Comparison of ENCODE assay signal across 1 cellular context in genomic region chr16:87461466-87461975, GRCh38.
TF ChIP-seq lines count a peak whose summit lies in the region.

No MANE protein-coding gene starts in this region.

TF ChIP-seq in GM23338, 12 proteins besides CTCF, POLR2A, EP300 and RAD21 (continued from another document):
- TF ChIP-seq, protein P1, sequence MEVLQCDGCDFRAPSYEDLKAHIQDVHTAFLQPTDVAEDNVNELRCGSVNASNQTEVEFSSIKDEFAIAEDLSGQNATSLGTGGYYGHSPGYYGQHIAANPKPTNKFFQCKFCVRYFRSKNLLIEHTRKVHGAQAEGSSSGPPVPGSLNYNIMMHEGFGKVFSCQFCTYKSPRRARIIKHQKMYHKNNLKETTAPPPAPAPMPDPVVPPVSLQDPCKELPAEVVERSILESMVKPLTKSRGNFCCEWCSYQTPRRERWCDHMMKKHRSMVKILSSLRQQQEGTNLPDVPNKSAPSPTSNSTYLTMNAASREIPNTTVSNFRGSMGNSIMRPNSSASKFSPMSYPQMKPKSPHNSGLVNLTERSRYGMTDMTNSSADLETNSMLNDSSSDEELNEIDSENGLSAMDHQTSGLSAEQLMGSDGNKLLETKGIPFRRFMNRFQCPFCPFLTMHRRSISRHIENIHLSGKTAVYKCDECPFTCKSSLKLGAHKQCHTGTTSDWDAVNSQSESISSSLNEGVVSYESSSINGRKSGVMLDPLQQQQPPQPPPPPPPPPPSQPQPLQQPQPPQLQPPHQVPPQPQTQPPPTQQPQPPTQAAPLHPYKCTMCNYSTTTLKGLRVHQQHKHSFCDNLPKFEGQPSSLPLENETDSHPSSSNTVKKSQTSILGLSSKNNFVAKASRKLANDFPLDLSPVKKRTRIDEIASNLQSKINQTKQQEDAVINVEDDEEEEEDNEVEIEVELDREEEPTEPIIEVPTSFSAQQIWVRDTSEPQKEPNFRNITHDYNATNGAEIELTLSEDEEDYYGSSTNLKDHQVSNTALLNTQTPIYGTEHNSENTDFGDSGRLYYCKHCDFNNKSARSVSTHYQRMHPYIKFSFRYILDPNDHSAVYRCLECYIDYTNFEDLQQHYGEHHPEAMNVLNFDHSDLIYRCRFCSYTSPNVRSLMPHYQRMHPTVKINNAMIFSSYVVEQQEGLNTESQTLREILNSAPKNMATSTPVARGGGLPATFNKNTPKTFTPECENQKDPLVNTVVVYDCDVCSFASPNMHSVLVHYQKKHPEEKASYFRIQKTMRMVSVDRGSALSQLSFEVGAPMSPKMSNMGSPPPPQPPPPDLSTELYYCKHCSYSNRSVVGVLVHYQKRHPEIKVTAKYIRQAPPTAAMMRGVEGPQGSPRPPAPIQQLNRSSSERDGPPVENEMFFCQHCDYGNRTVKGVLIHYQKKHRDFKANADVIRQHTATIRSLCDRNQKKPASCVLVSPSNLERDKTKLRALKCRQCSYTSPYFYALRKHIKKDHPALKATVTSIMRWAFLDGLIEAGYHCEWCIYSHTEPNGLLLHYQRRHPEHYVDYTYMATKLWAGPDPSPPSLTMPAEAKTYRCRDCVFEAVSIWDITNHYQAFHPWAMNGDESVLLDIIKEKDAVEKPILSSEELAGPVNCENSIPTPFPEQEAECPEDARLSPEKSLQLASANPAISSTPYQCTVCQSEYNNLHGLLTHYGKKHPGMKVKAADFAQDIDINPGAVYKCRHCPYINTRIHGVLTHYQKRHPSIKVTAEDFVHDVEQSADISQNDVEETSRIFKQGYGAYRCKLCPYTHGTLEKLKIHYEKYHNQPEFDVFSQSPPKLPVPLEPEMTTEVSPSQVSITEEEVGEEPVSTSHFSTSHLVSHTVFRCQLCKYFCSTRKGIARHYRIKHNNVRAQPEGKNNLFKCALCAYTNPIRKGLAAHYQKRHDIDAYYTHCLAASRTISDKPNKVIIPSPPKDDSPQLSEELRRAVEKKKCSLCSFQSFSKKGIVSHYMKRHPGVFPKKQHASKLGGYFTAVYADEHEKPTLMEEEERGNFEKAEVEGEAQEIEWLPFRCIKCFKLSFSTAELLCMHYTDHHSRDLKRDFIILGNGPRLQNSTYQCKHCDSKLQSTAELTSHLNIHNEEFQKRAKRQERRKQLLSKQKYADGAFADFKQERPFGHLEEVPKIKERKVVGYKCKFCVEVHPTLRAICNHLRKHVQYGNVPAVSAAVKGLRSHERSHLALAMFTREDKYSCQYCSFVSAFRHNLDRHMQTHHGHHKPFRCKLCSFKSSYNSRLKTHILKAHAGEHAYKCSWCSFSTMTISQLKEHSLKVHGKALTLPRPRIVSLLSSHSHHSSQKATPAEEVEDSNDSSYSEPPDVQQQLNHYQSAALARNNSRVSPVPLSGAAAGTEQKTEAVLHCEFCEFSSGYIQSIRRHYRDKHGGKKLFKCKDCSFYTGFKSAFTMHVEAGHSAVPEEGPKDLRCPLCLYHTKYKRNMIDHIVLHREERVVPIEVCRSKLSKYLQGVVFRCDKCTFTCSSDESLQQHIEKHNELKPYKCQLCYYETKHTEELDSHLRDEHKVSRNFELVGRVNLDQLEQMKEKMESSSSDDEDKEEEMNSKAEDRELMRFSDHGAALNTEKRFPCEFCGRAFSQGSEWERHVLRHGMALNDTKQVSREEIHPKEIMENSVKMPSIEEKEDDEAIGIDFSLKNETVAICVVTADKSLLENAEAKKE (CRISPR knock-in tag; IDR thresholded peaks at IDR 0.05) = no peak
- TF ChIP-seq NANOG (IDR thresholded peaks at IDR 0.05; ENCODE audit: borderline replicate concordance) (no peak), CREB1 (CRISPR knock-in tag; IDR thresholded peaks at IDR 0.05; ENCODE audit: low read depth) (no peak), ZNF114 (CRISPR knock-in tag; IDR thresholded peaks at IDR 0.05) (no peak), POLR2AphosphoS5 (IDR thresholded peaks at IDR 0.05; ENCODE audit: low read depth) (no peak), EZH2phosphoT487 (IDR thresholded peaks at IDR 0.05; ENCODE audit: unreplicated experiment) (no peak), EZH2 (IDR thresholded peaks at IDR 0.05; ENCODE audit: low read depth, unreplicated experiment) (no peak), REST (IDR thresholded peaks at IDR 0.05; ENCODE audit: unreplicated experiment) (no peak)
TF ChIP-seq in GM23338: peak in this region for 0.
